30 cellular contexts compared by ENCODE assay signal in genomic region chr13:112434032-112434431, GRCh38. TPM values are rescaled to one million over a fixed set of nuclear protein-coding genes. Genes with fewer than 3 reads are reported as not detected.
"Had no signal": no experiment of that assay in that cellular context is flagged by ENCODE, and none has a peak within 500 bp of the region (broad histone marks: within the 10 kb centered on the region; RNA-seq: fewer than 3 reads in every experiment).

No MANE protein-coding gene starts in this region.

- ATAC-seq: activated naive CD4-positive, alpha-beta T cell treated with anti-CD3 and anti-CD28 coated beads, Interleukin-2, amount 50 U/mL, for 72 hours; activated T-cell treated with anti-CD3 and anti-CD28 coated beads, Interleukin-2, amount 50 U/mL, for 4 hours; body of pancreas; Panc1 had no signal

- H3K27ac Mint-ChIP-seq: activated CD4-positive, alpha-beta T cell treated with anti-CD3 and anti-CD28 coated beads, Interleukin-2, amount 10 ng/mL, durations not matched to agents 24 days and 14 days; activated naive CD4-positive, alpha-beta T cell treated with anti-CD3 and anti-CD28 coated beads, Interleukin-2, amount 50 U/mL, for 72 hours; activated T-helper 1 cell treated with anti-CD3 and anti-CD28 coated beads, Interleukin-12 subunit alpha, Interleukin-12 subunit beta, Interleukin-2, Interleukin-4 antibody, amounts not matched to agents 30 ng/mL and 10 ng/mL and 1 ng/mL, durations not matched to agents 14 hours and 24 hours and 36 hours; T-helper 1 cell treated with Interleukin-12 subunit alpha and Interleukin-12 subunit beta and Interleukin-4 antibody, amounts not matched to agents 30 μg/mL and 1 μg/mL, for 36 hours; T-helper 2 cell treated with Interferon-gamma antibody and Interleukin-4, amounts not matched to agents 5 μg/mL and 100 μg/mL, for 36 hours had no signal

- H3K36me3 ChIP-seq: adrenal gland, breast epithelium, SJSA1 had no signal

- H3K36me3 Mint-ChIP-seq: activated naive CD4-positive, alpha-beta T cell treated with anti-CD3 and anti-CD28 coated beads, Interleukin-2, amount 50 U/mL, for 72 hours had no signal

- H3K27ac ChIP-seq: adrenal gland, body of pancreas, breast epithelium, SJSA1 had no signal

- H3K9me3 ChIP-seq: adrenal gland, body of pancreas had no signal

- H3K4me3 Mint-ChIP-seq: activated CD4-positive, alpha-beta T cell treated with anti-CD3 and anti-CD28 coated beads, Interleukin-2, amount 10 ng/mL, durations not matched to agents 24 days and 14 days; activated T-cell treated with anti-CD3 and anti-CD28 coated beads, Interleukin-2, amount 50 U/mL, for 4 hours; activated T-helper 1 cell treated with anti-CD3 and anti-CD28 coated beads, Interleukin-12 subunit alpha, Interleukin-12 subunit beta, Interleukin-2, Interleukin-4 antibody, amounts not matched to agents 30 ng/mL and 10 ng/mL and 1 ng/mL, durations not matched to agents 14 hours and 24 hours and 36 hours; T-helper 1 cell treated with Interleukin-12 subunit alpha and Interleukin-12 subunit beta and Interleukin-4 antibody, amounts not matched to agents 30 μg/mL and 1 μg/mL, for 36 hours; T-helper 2 cell treated with Interferon-gamma antibody and Interleukin-4, amounts not matched to agents 5 μg/mL and 100 μg/mL, for 36 hours had no signal

- H3K4me1 ChIP-seq: adrenal gland, body of pancreas, breast epithelium, SJSA1 had no signal

- H3K27me3 Mint-ChIP-seq: activated CD4-positive, alpha-beta T cell treated with anti-CD3 and anti-CD28 coated beads, Interleukin-2, amount 10 ng/mL, durations not matched to agents 24 days and 14 days had no signal

- H3K4me3 ChIP-seq: adrenal gland, body of pancreas, breast epithelium, SJSA1 had no signal

- H3K4me1 Mint-ChIP-seq: activated CD4-positive, alpha-beta T cell treated with anti-CD3 and anti-CD28 coated beads, Interleukin-2, amount 10 ng/mL, durations not matched to agents 24 days and 14 days had no signal

- DNase-seq: activated CD4-positive, alpha-beta T cell treated with anti-CD3 and anti-CD28 coated beads, Interleukin-2, amount 10 ng/mL, durations not matched to agents 24 days and 14 days; activated CD4-positive, alpha-beta T cell treated with anti-CD3 and anti-CD28 coated beads, Interleukin-2, amount 50 U/mL, for 4 hours; activated CD8-positive, alpha-beta memory T cell treated with anti-CD3 and anti-CD28 coated beads, Interleukin-2, amount 50 U/mL, for 4 hours; activated naive CD4-positive, alpha-beta T cell; activated T-cell treated with anti-CD3 and anti-CD28 coated beads for 4 hours; activated T-cell treated with anti-CD3 and anti-CD28 coated beads, Interleukin-2, amount 50 U/mL, for 4 hours; body of pancreas; Karpas-422; KBM-7; NCI-H1105; NCI-H1417 treated with DMSO at 0.1 percent for 48 hours; NCI-H187 treated with DMSO at 0.1 percent for 48 hours; NCI-H2081; NCI-H345; NCI-H524 treated with DMSO at 0.1 percent for 48 hours; SHP77; SK-N-SH had no signal

- H3K27me3 ChIP-seq: adrenal gland, body of pancreas had no signal

RNA-seq across cellular contexts. Expression of gene SPACA7, which starts 57.9 kb away (rescaled TPM):
- total RNA-seq: activated CD4-positive, alpha-beta T cell treated with anti-CD3 and anti-CD28 coated beads, Interleukin-2, amount 10 ng/mL, durations not matched to agents 24 days and 14 days; activated naive CD4-positive, alpha-beta T cell treated with anti-CD3 and anti-CD28 coated beads, Interleukin-2, amount 50 U/mL, for 72 hours; activated T-cell treated with anti-CD3 and anti-CD28 coated beads, Interleukin-2, amount 50 U/mL, for 4 hours; activated T-helper 1 cell treated with anti-CD3 and anti-CD28 coated beads, Interleukin-12 subunit alpha, Interleukin-12 subunit beta, Interleukin-2, Interleukin-4 antibody, amounts not matched to agents 30 ng/mL and 10 ng/mL and 1 ng/mL, durations not matched to agents 14 hours and 24 hours and 36 hours; adrenal gland; astrocyte; body of pancreas; breast epithelium; cardiac septum; MCF 10A; NCI-H460; RPMI7951; SJSA1 had no signal
